In genomic region chr10:71863203-71863602, GRCh38 we compare ENCODE assay signal across 29 cellular contexts. TPM values are rescaled to one million over a fixed set of nuclear protein-coding genes. Genes with fewer than 3 reads are reported as not detected.
DNase-seq lines count a peak whose midpoint lies in the region; ATAC-seq, FAIRE-seq and TF ChIP-seq lines count a peak whose summit lies in the region.
"Had no signal": no experiment of that assay in that cellular context is flagged by ENCODE, and none has a peak within 500 bp of the region (broad histone marks: within the 10 kb centered on the region; RNA-seq: fewer than 3 reads in every experiment).

No MANE protein-coding gene starts in this region.

- ATAC-seq in IMR-90 (ENCODE audit: low read depth) (no peak), K562 (no peak)
- ATAC-seq: activated CD8-positive, alpha-beta T cell treated with anti-CD3 and anti-CD28 coated beads, Interleukin-2, amount 10 ng/mL, durations not matched to agents 7 days and 5 days; natural killer cell; pancreas; stimulated activated memory B cell treated with anti-CD40 and anti-IgM and Interleukin-4, amounts not matched to agents 10 μg/mL and 1 μg/mL and 100 μg/mL, for 72 hours had no signal

- TF ChIP-seq POLR2A in IMR-90 (IDR thresholded peaks at IDR 0.05; ENCODE audit: low read depth, low read length) = no peak
- no peak for TF ChIP-seq POLR2A in K562 (conservative IDR thresholded peaks at IDR 0.05)
- TF ChIP-seq POLR2A in uterus (IDR thresholded peaks at IDR 0.05) = no peak

- intact Hi-C loops in IMR-90 (cut with micrococcal nuclease) = no loop called here
- intact Hi-C loops in K562 (cut with micrococcal nuclease) = no loop called here
- intact Hi-C loops in uterus (cut with DNase I; ENCODE audit: low total_unique reads) = no loop called here

- WGBS in IMR-90 (ENCODE audit: extremely low coverage in 2 of 2, insufficient read length in 1 of 2), 2 experiments = 70% methylated on average over 4 of the region's 6 CpGs; no CpG with 5 or more reads in 1 of the 2 experiments
- 41% methylated on average over 6 of the region's 6 CpGs for WGBS in K562 (ENCODE audit: insufficient coverage, low coverage, missing lambda C conversion rate)

- H3K4ac ChIP-seq in IMR-90 (ENCODE audit: low read depth, low read length) = peak overlapping the region; percentile 36; the same call in 1 of the 2 replicates

- no peaks in the 10 kb centered on the region for H3K79me2 ChIP-seq in K562 (ENCODE audit: control insufficient read depth, insufficient read depth, low read length)

- H4K20me1 ChIP-seq in IMR-90 (ENCODE audit: insufficient read depth, low read length) = peaks cover 9% of the 10 kb centered on the region
- no peaks in the 10 kb centered on the region for H4K20me1 ChIP-seq in K562 (replicated peaks; ENCODE audit: control insufficient read depth, insufficient read depth, low read length)

- TF ChIP-seq CTCF in IMR-90 (conservative IDR thresholded peaks at IDR 0.05; ENCODE audit: low read depth, low read length) (no peak), K562 (IDR thresholded peaks at IDR 0.05 in 2 of 3, conservative IDR thresholded peaks at IDR 0.05 in 1 of 3; ENCODE audit: insufficient read depth in 2 of 3, low read depth in 1 of 3, low read length in 3 of 3) (no peak), uterus (IDR thresholded peaks at IDR 0.05) (no peak)

- no peak overlapping the region for H4K5ac ChIP-seq in IMR-90 (ENCODE audit: low read depth, low read length)

- peak overlapping the region; percentile 74; the same call in 1 of the 2 replicates for H2BK20ac ChIP-seq in IMR-90 (ENCODE audit: low read depth, low read length)

- H3K4me3 ChIP-seq in IMR-90 (ENCODE audit: insufficient read depth, low read depth, low read length) (no peak overlapping the region), K562 (no peak overlapping the region), uterus (no peak overlapping the region), H7 (ENCODE audit: insufficient read depth, low read depth, low read length) (no peak overlapping the region)
- H3K4me3 ChIP-seq: pancreas had no signal

- no peak overlapping the region for H4K8ac ChIP-seq in IMR-90 (ENCODE audit: low read depth in 2 of 2, low read length in 2 of 2)

- no peaks in the 10 kb centered on the region for H3K36me3 ChIP-seq in IMR-90 (ENCODE audit: control insufficient read depth, insufficient read depth, low read length)
- H3K36me3 ChIP-seq in K562 (ENCODE audit: control insufficient read depth, insufficient read depth, low read length) = no peaks in the 10 kb centered on the region
- H3K36me3 ChIP-seq in uterus = no peaks in the 10 kb centered on the region
- no peaks in the 10 kb centered on the region for H3K36me3 ChIP-seq in H7 (replicated peaks; ENCODE audit: control insufficient read depth, insufficient read depth, low read length)
- H3K36me3 ChIP-seq: pancreas had no signal

- peak overlapping the region; percentile 90; the same call in 1 of the 3 replicates for H2BK15ac ChIP-seq in IMR-90 (ENCODE audit: low read depth, low read length)

- in situ Hi-C loops in IMR-90 (cut with MboI; ENCODE audit: low sequenced_read_pairs) (no loop called here), K562 (cut with MboI) (no loop called here)

- H2BK5ac ChIP-seq in IMR-90 (ENCODE audit: low read depth, low read length, poor library complexity, severe bottlenecking) = no peak overlapping the region

- FAIRE-seq in K562 (lab: Jason Lieb, UNC) = no peak
- FAIRE-seq: endothelial cell of umbilical vein, GM19239, H54, keratinocyte, pancreas, TTC549 had no signal

- H3K27me3 ChIP-seq in IMR-90 (ENCODE audit: control insufficient read depth, insufficient read depth, low read length) = peaks cover 7% of the 10 kb centered on the region
- H3K27me3 ChIP-seq in K562 (ENCODE audit: control insufficient read depth in 2 of 2, insufficient read depth in 2 of 2, low read length in 2 of 2) = no peaks in the 10 kb centered on the region
- H3K27me3 ChIP-seq in uterus = no peaks in the 10 kb centered on the region
- H3K27me3 ChIP-seq in H7 (ENCODE audit: control insufficient read depth, insufficient read depth, low read length) = no peaks in the 10 kb centered on the region
- H3K27me3 ChIP-seq: pancreas had no signal

- H3K56ac ChIP-seq in IMR-90 (ENCODE audit: extremely low read depth, insufficient read depth, low read length) = no peak overlapping the region

- no peak overlapping the region for H3K18ac ChIP-seq in IMR-90 (ENCODE audit: low read depth, low read length)

- H3K9me3 ChIP-seq in IMR-90 (ENCODE audit: control insufficient read depth, insufficient read depth, low read length) (no peaks in the 10 kb centered on the region), K562 (replicated peaks; ENCODE audit: control insufficient read depth, insufficient read depth, low read depth, low read length) (no peaks in the 10 kb centered on the region), uterus (no peaks in the 10 kb centered on the region)
- H3K9me3 ChIP-seq: pancreas had no signal

- peak overlapping the region; percentile 25; the same call in 1 of the 2 replicates for H2BK120ac ChIP-seq in IMR-90 (ENCODE audit: low read depth, low read length)

- BruUV-seq in IMR-90 (replicated peaks; lab: Mats Ljungman, UMichigan) (no TSS peak), K562 (replicated peaks; lab: Mats Ljungman, UMichigan) (no TSS peak)

- H2AFZ ChIP-seq in IMR-90 (replicated peaks; ENCODE audit: low read length, poor library complexity) = no peak overlapping the region
- peak overlapping the region; percentile 53; the same call in 1 of the 2 replicates for H2AFZ ChIP-seq in K562 (ENCODE audit: low read depth, low read length)

- dilution Hi-C loops in IMR-90 (cut with HindIII; ENCODE audit: low sequenced_read_pairs, unreplicated experiment) = no loop called here

- H3K14ac ChIP-seq in IMR-90 (replicated peaks; ENCODE audit: low read depth, low read length) = no peak overlapping the region

- peaks cover 23% of the 10 kb centered on the region for H3K9me1 ChIP-seq in IMR-90 (ENCODE audit: insufficient read depth, low read length)
- H3K9me1 ChIP-seq in K562 (ENCODE audit: control insufficient read depth, insufficient read depth, low read length) = no peaks in the 10 kb centered on the region

- CTCF ChIA-PET in IMR-90 (lab: Yijun Ruan, JAX) (no interaction called here), K562 (lab: Yijun Ruan, JAX; ENCODE audit: low intra/inter-chr PET ratio) (interaction anchor here (0.7 kb wide), 1 partner anchor 34 kb away, joined by 3 read pairs; no protein-coding TSS in a partner anchor)

- H3K79me1 ChIP-seq in IMR-90 (ENCODE audit: low read depth in 1 of 2, low read length in 2 of 2) = no peaks in the 10 kb centered on the region

- H3K4me1 ChIP-seq in IMR-90 (ENCODE audit: control insufficient read depth, insufficient read depth, low read length) (peaks cover 20% of the 10 kb centered on the region), K562 (replicated peaks in 1 of 2; ENCODE audit: control insufficient read depth in 2 of 2, insufficient read depth in 2 of 2, low read length in 2 of 2) (peaks cover 47 to 49% of the 10 kb centered on the region in 2 experiments), uterus (peaks cover 0 to 7% of the 10 kb centered on the region in 2 donors)

- POLR2A ChIA-PET in IMR-90 (lab: Charles Lee; ENCODE audit: unreplicated experiment) (no interaction called here), K562 (lab: Yijun Ruan, JAX) (interaction anchor here (0.5 to 1.7 kb wide), 5 partner anchors 12 to 62 kb away, joined by 3 to 9 read pairs (median 3); partner anchors contain the start of gene PSAP)

- H3K23ac ChIP-seq in IMR-90 (ENCODE audit: low read depth, low read length) = no peak overlapping the region

- TF ChIP-seq RAD21 in IMR-90 (IDR thresholded peaks at IDR 0.05; ENCODE audit: low read length) = no peak
- no peak for TF ChIP-seq RAD21 in K562 (CRISPR knock-in tag; conservative IDR thresholded peaks at IDR 0.05 in 1 of 2, IDR thresholded peaks at IDR 0.05 in 1 of 2)

- no peak overlapping the region for H2AK9ac ChIP-seq in IMR-90 (replicated peaks; ENCODE audit: low read depth, low read length, poor library complexity)

- H4K91ac ChIP-seq in IMR-90 (ENCODE audit: insufficient read depth, low read depth, low read length) = no peak overlapping the region

- H3K4me2 ChIP-seq in IMR-90 (ENCODE audit: low read depth, low read length) (no peak overlapping the region), K562 (ENCODE audit: insufficient read depth, low read length) (no peak overlapping the region)

- H2AK5ac ChIP-seq in IMR-90 (ENCODE audit: low read depth, low read length) = peak overlapping the region; percentile 70; the same call in 1 of the 2 replicates

- no peak overlapping the region for H3K27ac ChIP-seq in IMR-90 (ENCODE audit: insufficient read depth, low read length)
- peak overlapping the region; percentile 9; the same call in 2 of the 3 replicates for H3K27ac ChIP-seq in K562 (ENCODE audit: extremely low read depth, low read depth, low read length)
- peak overlapping the region; percentile 89 to 93 for H3K27ac ChIP-seq in uterus
- H3K27ac ChIP-seq: pancreas had no signal

- DNase-seq in IMR-90 (peak; percentile 54), K562 (ENCODE audit: extremely low read depth in 1 of 4, low spot score in 3 of 4) (peak in 1 of 4 experiments; percentile 56), mesenteric fat pad (ENCODE audit: low spot score) (peak; percentile 37), uterus (no peak), NCI-H526 (lab: John Stamatoyannopoulos, UW) (no peak), H7 (no peak), GOT3 (lab: John Stamatoyannopoulos, UW) (no peak)
- DNase-seq: activated CD4-positive, alpha-beta T cell treated with anti-CD3 and anti-CD28 coated beads for 1 hour; activated CD8-positive, alpha-beta T cell treated with anti-CD3 and anti-CD28 coated beads, Interleukin-2, amount 10 ng/mL, durations not matched to agents 7 days and 5 days; activated naive CD8-positive, alpha-beta T cell treated with anti-CD3 and anti-CD28 coated beads for 36 hours; CD4-positive, alpha-beta T cell; cerebellar nuclear complex; DMS 273 treated with DMSO at 0.1 percent for 48 hours; natural killer cell; NCI-H1105 treated with DMSO at 0.1 percent for 48 hours; NCI-H2029 treated with DMSO at 0.1 percent for 48 hours; NCI-H345; NCI-H774; RPMI8226; stimulated activated CD4-positive, alpha-beta T cell treated with anti-CD3 and anti-CD28 coated beads, Interleukin-12 subunit alpha, Interleukin-12 subunit beta, amount 100 ng/mL, for 4 hours; stimulated activated CD4-positive, alpha-beta T cell treated with anti-CD3 and anti-CD28 coated beads, Interleukin-4, amount 100 ng/mL, for 4 hours; substantia nigra had no signal

- no peak for TF ChIP-seq EP300 in K562 (IDR thresholded peaks at IDR 0.05; ENCODE audit: low read length)

- H3K9ac ChIP-seq in IMR-90 (ENCODE audit: low read depth, low read length) = no peak overlapping the region
- H3K9ac ChIP-seq in K562 (ENCODE audit: insufficient read depth in 1 of 2, low read depth in 2 of 2, low read length in 2 of 2) = no peak overlapping the region

RNA-seq across cellular contexts. Expression of gene PSAP, which starts 12.2 kb away (rescaled TPM):
- 216 and 221 TPM in 2 replicates for total RNA-seq in IMR-90 (2012; rRNA removed)
- 876 TPM in 2 replicates for polyA plus RNA-seq in IMR-90 (2012; rRNA removed)
- polyA plus RNA-seq in IMR-90 (2012; cell fraction: cytosol; rRNA removed) = 905 and 937 TPM in 2 replicates
- 546 and 844 TPM in 2 replicates for polyA plus RNA-seq in IMR-90 (2012; cell fraction: nucleus; rRNA removed; ENCODE audit: low replicate concordance)
- 516 and 975 TPM in 2 replicates for total RNA-seq in K562 (2011; cell fraction: chromatin; rRNA removed; ENCODE audit: low replicate concordance)
- total RNA-seq in K562 (2011; cell fraction: nucleolus; rRNA removed) = 1,506 and 1,517 TPM in 2 replicates
- 977 and 1,240 TPM in 2 replicates for total RNA-seq in K562 (2011; cell fraction: nucleoplasm; rRNA removed)
- total RNA-seq in K562 (2014; rRNA removed) = 300 and 431 TPM in 2 replicates
- 231 and 245 TPM in 2 replicates for total RNA-seq in K562 (2014; rRNA removed; fragmentation: Illumina TruSeq; extraction: Trizol)
- 354 and 357 TPM in 2 replicates for total RNA-seq in K562 (2015; rRNA removed; fragmentation: Illumina TruSeq; extraction: Trizol)
- 458 and 473 TPM in 2 replicates for total RNA-seq in K562 (2021)
- 613 and 630 TPM in 2 replicates for polyA plus RNA-seq in K562 (2011; rRNA removed)
- polyA plus RNA-seq in K562 (2011; cell fraction: cytosol; rRNA removed) = 632 and 704 TPM in 2 replicates
- polyA plus RNA-seq in K562 (2011; cell fraction: nucleus; rRNA removed) = 504 and 505 TPM in 2 replicates
- polyA plus RNA-seq in K562 (2012) = 541 and 1,183 TPM in 2 replicates
- 439 and 442 TPM in 2 replicates for polyA plus RNA-seq in K562 (2014; fragmentation: Illumina TruSeq; extraction: Trizol)
- 100 to 1,000 TPM; 429 to 700 TPM for polyA plus RNA-seq in K562 (2014; fragmentation: Nextera tagmentation; extraction: Ambion mirVana)
- 399 and 425 TPM in 2 replicates for polyA plus RNA-seq in K562 (2014; rRNA removed)
- polyA minus RNA-seq in K562 (2011; rRNA and poly(A)+ RNA removed) = 379 and 426 TPM in 2 replicates
- polyA minus RNA-seq in K562 (2011; cell fraction: cytosol; rRNA and poly(A)+ RNA removed) = 290 and 309 TPM in 2 replicates
- polyA minus RNA-seq in K562 (2011; cell fraction: nucleus; rRNA and poly(A)+ RNA removed) = 87.5 and 138 TPM in 2 replicates
- total RNA-seq in mesenteric fat pad = 1,414 TPM
- total RNA-seq in uterus = 100 to 1,000 TPM; 603 to 903 (median 759) TPM
- 389 and 452 TPM in 2 replicates for total RNA-seq in H7 (2014; rRNA removed; shearing (Covaris generic))

Comparison
In these comparisons a context has a peak if more than half of its experiments do, and no peak if none do; other contexts are left out.
1. DNase-seq: peak in IMR-90 (single experiment) and mesenteric fat pad (single experiment); none in uterus (0 of 2), NCI-H526 (0 of 2), H7 (single experiment) and GOT3 (single experiment).